Comparison of ENCODE assay signal across 8 cellular contexts in the genomic region with DNA sequence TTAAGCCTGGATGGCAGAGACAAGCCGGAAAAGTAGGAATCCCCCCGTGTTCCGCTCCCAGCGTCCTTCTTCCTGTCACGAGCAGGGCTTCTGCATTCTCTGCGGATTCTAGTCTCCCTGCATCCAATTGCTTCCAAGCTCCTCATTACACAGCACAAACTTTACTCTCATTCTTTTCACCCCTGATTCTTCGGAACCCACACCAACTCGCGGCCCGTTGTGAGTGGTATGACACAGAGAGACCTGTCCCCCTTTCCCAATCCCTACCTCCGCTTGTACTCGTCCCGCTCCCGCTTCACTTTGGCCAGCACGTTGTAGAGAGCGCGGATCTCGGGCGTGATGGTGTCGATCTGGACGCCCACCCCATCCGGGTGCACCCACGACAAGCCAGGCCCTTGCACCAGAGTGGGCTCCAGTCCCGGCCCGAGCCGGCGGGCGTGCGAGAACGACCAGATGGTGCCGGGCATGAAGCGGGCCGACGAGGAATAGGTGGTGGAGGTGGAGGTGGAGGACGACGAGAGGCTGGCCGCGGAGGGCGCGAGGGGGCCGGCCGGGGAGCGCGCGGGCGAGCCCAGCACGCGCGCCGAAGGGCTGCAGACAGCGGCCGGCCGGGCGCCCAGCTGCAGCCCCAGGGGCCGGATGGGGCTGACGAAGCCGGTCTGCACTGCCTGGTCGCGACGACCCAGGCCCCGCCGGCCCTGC. TPM values are rescaled to one million over a fixed set of nuclear protein-coding genes. Genes with fewer than 3 reads are reported as not detected.
DNase-seq lines count a peak whose midpoint lies in the region; ATAC-seq and TF ChIP-seq lines count a peak whose summit lies in the region.

No MANE protein-coding gene starts in this region.

- CTCF ChIA-PET in activated CD4-positive, alpha-beta memory T cell treated with anti-CD3 and anti-CD28 coated beads for 36 hours (lab: Charles Lee) = interaction anchor here (1.0 to 6.7 kb wide), 12 partner anchors 9 to 198 kb away, joined by 3 to 52 read pairs (median 6); a partner anchor contains a TSS

- H3K9me3 ChIP-seq in heart left ventricle = no peaks in the 10 kb centered on the region

- H3K4me1 Mint-ChIP-seq in activated CD4-positive, alpha-beta memory T cell treated with anti-CD3 and anti-CD28 coated beads for 36 hours (ENCODE audit: low read depth) = peaks cover 45% of the 10 kb centered on the region

- peak overlapping the region; percentile 55 for H3K27ac Mint-ChIP-seq in activated CD4-positive, alpha-beta memory T cell treated with anti-CD3 and anti-CD28 coated beads for 36 hours

- DNase-seq in GM10266 (ENCODE audit: extremely low spot score) = peak; percentile 48
- peak; percentile 33 for DNase-seq in activated CD4-positive, alpha-beta memory T cell treated with anti-CD3 and anti-CD28 coated beads for 36 hours
- peak in 1 of 5 donors; percentile 66 for DNase-seq in heart left ventricle
- no peak for DNase-seq in skeletal muscle cell (ENCODE audit: low read depth)
- DNase-seq in MV-4-11 (lab: John Stamatoyannopoulos, UW) = no peak
- no peak for DNase-seq in NCI-H2029 (lab: John Stamatoyannopoulos, UW)
- no peak for DNase-seq in kidney glomerular epithelial cell (lab: John Stamatoyannopoulos, UW)

- peaks cover 6 to 67% (median 56%) of the 10 kb centered on the region in 12 donors for H3K4me1 ChIP-seq in heart left ventricle

- H3K4me3 ChIP-seq in heart left ventricle = peak overlapping the region; percentile 87 to 98 (median 93)
- peak overlapping the region; percentile 94 for H3K4me3 ChIP-seq in skeletal muscle cell (ENCODE audit: low read depth, low read length)

- H3K36me3 Mint-ChIP-seq in activated CD4-positive, alpha-beta memory T cell treated with anti-CD3 and anti-CD28 coated beads for 36 hours = peaks cover 24% of the 10 kb centered on the region

- no peaks in the 10 kb centered on the region for H3K27me3 Mint-ChIP-seq in activated CD4-positive, alpha-beta memory T cell treated with anti-CD3 and anti-CD28 coated beads for 36 hours

- H3K27ac ChIP-seq in heart left ventricle = peak overlapping the region; percentile 53 to 96 (median 90)

- TF ChIP-seq CTCF in GM10266 (IDR thresholded peaks at IDR 0.05; ENCODE audit: control insufficient read depth, insufficient read depth, low read depth, missing control alignments) (no peak), heart left ventricle (IDR thresholded peaks at IDR 0.05) (no peak)

- H3K4me3 Mint-ChIP-seq in activated CD4-positive, alpha-beta memory T cell treated with anti-CD3 and anti-CD28 coated beads for 36 hours = peak overlapping the region; percentile 85

- ATAC-seq in HG02610 (IDR thresholded peaks at IDR 0.05; ENCODE audit: unreplicated experiment) = peak; percentile 6
- ATAC-seq in heart left ventricle = no peak

- H3K36me3 ChIP-seq in heart left ventricle = peaks cover 0 to 31% (median 24%) of the 10 kb centered on the region in 9 donors

- H3K27me3 ChIP-seq in heart left ventricle = no peaks in the 10 kb centered on the region

- intact Hi-C loops in activated CD4-positive, alpha-beta memory T cell treated with anti-CD3 and anti-CD28 coated beads for 36 hours (cut with micrococcal nuclease) = loop anchor here (1.0 kb wide), 2 partner anchors 15 to 132 kb away; no protein-coding TSS in a partner anchor
- intact Hi-C loops in heart left ventricle (cut with DNase I) = loop anchor here in 5 of 10 donors (2.0 to 10.0 kb wide), 3 partner anchors 20 to 210 kb away; a partner anchor contains a TSS

- no peak for TF ChIP-seq POLR2A in heart left ventricle (IDR thresholded peaks at IDR 0.05)

- 1 to 2% (median 1%) methylated on average over 35 to 62 of the region's 62 CpGs for WGBS in heart left ventricle, 4 donors

- POLR2A ChIA-PET in activated CD4-positive, alpha-beta memory T cell treated with anti-CD3 and anti-CD28 coated beads for 36 hours (lab: Charles Lee) = interaction anchor here (6.0 kb wide), 1 partner anchor 17 kb away, joined by 54 read pairs; no protein-coding TSS in a partner anchor

- no peaks in the 10 kb centered on the region for H3K9me3 Mint-ChIP-seq in activated CD4-positive, alpha-beta memory T cell treated with anti-CD3 and anti-CD28 coated beads for 36 hours

RNA-seq across cellular contexts. Expression of a gene that starts 0.7 kb away (rescaled TPM):
- total RNA-seq in activated CD4-positive, alpha-beta memory T cell treated with anti-CD3 and anti-CD28 coated beads for 36 hours = 10 to 100 TPM; 10.9 to 12.4 TPM
- total RNA-seq in heart left ventricle = 10 to 100 TPM; 13.2 to 27.5 (median 15.0) TPM
- 10 to 100 TPM; 10.3 to 15.4 TPM for polyA plus RNA-seq in heart left ventricle

RNA-seq across cellular contexts. Expression of a gene that starts 12.9 kb away (rescaled TPM):
- 10 to 100 TPM; 74.9 to 82.2 TPM for total RNA-seq in activated CD4-positive, alpha-beta memory T cell treated with anti-CD3 and anti-CD28 coated beads for 36 hours
- 10 to 100 TPM; 12.9 to 23.8 (median 16.5) TPM for total RNA-seq in heart left ventricle
- 10 to 100 TPM; 15.4 to 30.1 TPM for polyA plus RNA-seq in heart left ventricle

RNA-seq across cellular contexts. Expression of a gene that starts 20.8 kb away (rescaled TPM):
- 1,000 to 10,000 TPM; 5,823 to 5,836 TPM for total RNA-seq in activated CD4-positive, alpha-beta memory T cell treated with anti-CD3 and anti-CD28 coated beads for 36 hours
- 1,000 to 10,000 TPM; 3,379 to 7,430 (median 4,887) TPM for total RNA-seq in heart left ventricle
- polyA plus RNA-seq in heart left ventricle = 1,000 to 10,000 TPM; 4,589 to 6,374 TPM

RNA-seq across cellular contexts. Expression of a gene that starts 52.0 kb away (rescaled TPM):
- 100 to 1,000 TPM; 302 to 305 TPM for total RNA-seq in activated CD4-positive, alpha-beta memory T cell treated with anti-CD3 and anti-CD28 coated beads for 36 hours
- total RNA-seq in heart left ventricle = 100 to 1,000 TPM; 131 to 237 (median 160) TPM
- polyA plus RNA-seq in heart left ventricle = 100 to 1,000 TPM; 144 to 189 TPM

Comparison
In these comparisons a context has a peak if more than half of its experiments do, and no peak if none do; other contexts are left out.
1. DNase-seq: peak in GM10266 (single experiment) and activated CD4-positive, alpha-beta memory T cell treated with anti-CD3 and anti-CD28 coated beads for 36 hours (single experiment); none in skeletal muscle cell (single experiment), MV-4-11 (single experiment), NCI-H2029 (single experiment) and kidney glomerular epithelial cell (single experiment).